Comparison of ENCODE assay signal across 20 cellular contexts in genomic region chr10:19877466-19878255, GRCh38.
"Had no signal": no experiment of that assay in that cellular context is flagged by ENCODE, and none has a peak within 500 bp of the region (broad histone marks: within the 10 kb centered on the region; RNA-seq: fewer than 3 reads in every experiment).

No MANE protein-coding gene starts in this region.

- ATAC-seq: activated CD8-positive, alpha-beta T cell treated with anti-CD3 and anti-CD28 coated beads, Interleukin-2, amount 10 ng/mL, durations not matched to agents 7 days and 5 days; activated naive CD8-positive, alpha-beta T cell treated with anti-CD3 and anti-CD28 coated beads, Interleukin-2, amount 50 U/mL, for 24 hours; stimulated activated naive CD8-positive, alpha-beta T cell treated with anti-CD3 and anti-CD28 coated beads, Interleukin-15, Interleukin-2, amounts not matched to agents 100 U/mL and 50 U/mL, for 24 hours had no signal

- H3K27me3 ChIP-seq: breast epithelium, heart right ventricle, tibial nerve had no signal

- H3K4me3 ChIP-seq: breast epithelium, heart right ventricle, tibial nerve had no signal

- H3K36me3 ChIP-seq: breast epithelium, heart right ventricle, tibial nerve had no signal

- H3K9me3 Mint-ChIP-seq: activated naive CD8-positive, alpha-beta T cell treated with anti-CD3 and anti-CD28 coated beads, Interleukin-2, amount 50 U/mL, for 24 hours had no signal

- H3K9me3 ChIP-seq: breast epithelium, heart right ventricle, tibial nerve had no signal

- H3K4me1 Mint-ChIP-seq: activated naive CD8-positive, alpha-beta T cell treated with anti-CD3 and anti-CD28 coated beads, Interleukin-2, amount 50 U/mL, for 24 hours had no signal

- H3K4me1 ChIP-seq: breast epithelium had no signal

- H3K27me3 Mint-ChIP-seq: activated naive CD8-positive, alpha-beta T cell treated with anti-CD3 and anti-CD28 coated beads, Interleukin-2, amount 50 U/mL, for 24 hours; progenitor cell of endocrine pancreas had no signal

- H3K27ac ChIP-seq: breast epithelium, epithelial cell of prostate, heart right ventricle, tibial nerve had no signal

- H3K27ac Mint-ChIP-seq: activated CD8-positive, alpha-beta T cell treated with anti-CD3 and anti-CD28 coated beads, Interleukin-2, amount 10 ng/mL, durations not matched to agents 7 days and 5 days; activated naive CD8-positive, alpha-beta T cell treated with anti-CD3 and anti-CD28 coated beads, Interleukin-2, amount 50 U/mL, for 24 hours; activated T-helper 1 cell treated with anti-CD3 and anti-CD28 coated beads, Interleukin-12 subunit alpha, Interleukin-12 subunit beta, Interleukin-2, Interleukin-4 antibody, amounts not matched to agents 30 ng/mL and 10 ng/mL and 1 ng/mL, durations not matched to agents 14 hours and 24 hours and 36 hours; progenitor cell of endocrine pancreas had no signal

- H3K4me3 Mint-ChIP-seq: activated CD8-positive, alpha-beta T cell treated with anti-CD3 and anti-CD28 coated beads, Interleukin-2, amount 10 ng/mL, durations not matched to agents 7 days and 5 days; activated naive CD8-positive, alpha-beta T cell treated with anti-CD3 and anti-CD28 coated beads, Interleukin-2, amount 50 U/mL, for 24 hours; activated T-helper 1 cell treated with anti-CD3 and anti-CD28 coated beads, Interleukin-12 subunit alpha, Interleukin-12 subunit beta, Interleukin-2, Interleukin-4 antibody, amounts not matched to agents 30 ng/mL and 10 ng/mL and 1 ng/mL, durations not matched to agents 14 hours and 24 hours and 36 hours had no signal

- DNase-seq: activated CD4-positive, alpha-beta T cell treated with anti-CD3 and anti-CD28 coated beads for 1 hour; activated CD4-positive, alpha-beta T cell treated with anti-CD3 and anti-CD28 coated beads, Interleukin-2, amount 50 U/mL, for 1 hour; activated CD8-positive, alpha-beta T cell treated with anti-CD3 and anti-CD28 coated beads, Interleukin-2, amount 10 ng/mL, durations not matched to agents 7 days and 5 days; activated gamma-delta T cell; activated naive CD4-positive, alpha-beta T cell treated with anti-CD3 and anti-CD28 coated beads, Interleukin-2, amount 50 U/mL, for 16 hours; activated naive CD8-positive, alpha-beta T cell treated with anti-CD3 and anti-CD28 coated beads, Interleukin-2, amount 50 U/mL, for 24 hours; anterior cingulate cortex; cortex of kidney; islet precursor cell; nucleus accumbens; retina; stimulated activated CD4-positive, alpha-beta T cell treated with anti-CD3 and anti-CD28 coated beads, Interleukin-4, amount 100 ng/mL, for 4 hours; stimulated activated naive CD8-positive, alpha-beta T cell treated with anti-CD3 and anti-CD28 coated beads, Interleukin-15, Interleukin-2, amounts not matched to agents 100 U/mL and 50 U/mL, for 24 hours; T-helper 9 cell had no signal
